ENCODE assay signal across 17 cellular contexts in genomic region chr12:27020761-27021160, GRCh38. TPM values are rescaled to one million over a fixed set of nuclear protein-coding genes. Genes with fewer than 3 reads are reported as not detected.
DNase-seq lines count a peak whose midpoint lies in the region; ATAC-seq and TF ChIP-seq lines count a peak whose summit lies in the region.
"Had no signal": no experiment of that assay in that cellular context is flagged by ENCODE, and none has a peak within 500 bp of the region (broad histone marks: within the 10 kb centered on the region; RNA-seq: fewer than 3 reads in every experiment).

No MANE protein-coding gene starts in this region.

- H3K27me3 ChIP-seq in right lobe of liver, result no peaks in the 10 kb centered on the region

- DNase-seq in activated naive CD8-positive, alpha-beta T cell treated with anti-CD3 and anti-CD28 coated beads for 36 hours, result no peak
- DNase-seq in activated T-helper 1 cell treated with anti-CD3 and anti-CD28 coated beads, Interleukin-12 subunit alpha, Interleukin-12 subunit beta, Interleukin-2, Interleukin-4 antibody, amounts not matched to agents 30 ng/mL and 10 ng/mL and 1 ng/mL, durations not matched to agents 14 hours and 24 hours and 36 hours (ENCODE audit: low spot score), result no peak
- DNase-seq in naive B cell, result no peak
- DNase-seq in stimulated activated CD4-positive, alpha-beta T cell treated with anti-CD3 and anti-CD28 coated beads, Interleukin-12 subunit alpha, Interleukin-12 subunit beta, amount 100 ng/mL, for 4 hours, result no peak
- DNase-seq in cerebellar cortex (ENCODE audit: low spot score), result no peak
- no peak for DNase-seq in right lobe of liver
- DNase-seq: Calu3, H9, IMR-90, NCI-H1694 treated with DMSO at 0.1 percent for 48 hours, NCI-H2171, NCI-H446 treated with DMSO at 0.1 percent for 48 hours, NCI-H748 treated with DMSO at 0.1 percent for 48 hours had no signal

- H3K4me1 ChIP-seq in right lobe of liver, result peaks cover 0 to 11% (median 4%) of the 10 kb centered on the region in 4 donors

- H3K9me3 ChIP-seq in right lobe of liver, result no peaks in the 10 kb centered on the region

- H3K4me1 Mint-ChIP-seq in activated naive CD8-positive, alpha-beta T cell (ENCODE audit: low read depth), result peaks cover 44% of the 10 kb centered on the region
- H3K4me1 Mint-ChIP-seq in activated naive CD8-positive, alpha-beta T cell treated with anti-CD3 and anti-CD28 coated beads for 36 hours, result peaks cover 27% of the 10 kb centered on the region
- H3K4me1 Mint-ChIP-seq in activated T-helper 1 cell treated with anti-CD3 and anti-CD28 coated beads, Interleukin-12 subunit alpha, Interleukin-12 subunit beta, Interleukin-2, Interleukin-4 antibody, amounts not matched to agents 30 ng/mL and 10 ng/mL and 1 ng/mL, durations not matched to agents 14 hours and 24 hours and 36 hours (ENCODE audit: low read depth), result peaks cover 61% of the 10 kb centered on the region
- H3K4me1 Mint-ChIP-seq in naive B cell, result peaks cover 27 to 43% (median 30%) of the 10 kb centered on the region in 3 donors

- no peak overlapping the region for H3K4me3 ChIP-seq in right lobe of liver

- H3K9me3 Mint-ChIP-seq in activated naive CD8-positive, alpha-beta T cell (ENCODE audit: low read depth), result no peaks in the 10 kb centered on the region
- H3K9me3 Mint-ChIP-seq in activated naive CD8-positive, alpha-beta T cell treated with anti-CD3 and anti-CD28 coated beads for 36 hours, result no peaks in the 10 kb centered on the region
- no peaks in the 10 kb centered on the region for H3K9me3 Mint-ChIP-seq in activated T-helper 1 cell treated with anti-CD3 and anti-CD28 coated beads, Interleukin-12 subunit alpha, Interleukin-12 subunit beta, Interleukin-2, Interleukin-4 antibody, amounts not matched to agents 30 ng/mL and 10 ng/mL and 1 ng/mL, durations not matched to agents 14 hours and 24 hours and 36 hours
- no peaks in the 10 kb centered on the region for H3K9me3 Mint-ChIP-seq in naive B cell
- H3K9me3 Mint-ChIP-seq: H9 had no signal

- WGBS in right lobe of liver (ENCODE audit: insufficient coverage, low coverage, low lambda C conversion rate, missing lambda C conversion rate), result 83% methylated on average over 1 of the region's 2 CpGs

- intact Hi-C loops in activated T-helper 1 cell treated with anti-CD3 and anti-CD28 coated beads, Interleukin-12 subunit alpha, Interleukin-12 subunit beta, Interleukin-2, Interleukin-4 antibody, amounts not matched to agents 30 ng/mL and 10 ng/mL and 1 ng/mL, durations not matched to agents 14 hours and 24 hours and 36 hours (cut with micrococcal nuclease), result loop anchor here (5.0 kb wide), 4 partner anchors 92 to 802 kb away; no protein-coding TSS in a partner anchor
- intact Hi-C loops in right lobe of liver (cut with DNase I), result no loop called here

- H3K27ac ChIP-seq in right lobe of liver, result no peak overlapping the region
- H3K27ac ChIP-seq: C4-2B, RWPE1 had no signal

- no peak for TF ChIP-seq POLR2A in right lobe of liver (IDR thresholded peaks at IDR 0.05)

- H3K36me3 Mint-ChIP-seq in activated naive CD8-positive, alpha-beta T cell, result no peaks in the 10 kb centered on the region
- H3K36me3 Mint-ChIP-seq in activated naive CD8-positive, alpha-beta T cell treated with anti-CD3 and anti-CD28 coated beads for 36 hours, result peaks cover 2% of the 10 kb centered on the region
- peaks cover 6% of the 10 kb centered on the region for H3K36me3 Mint-ChIP-seq in activated T-helper 1 cell treated with anti-CD3 and anti-CD28 coated beads, Interleukin-12 subunit alpha, Interleukin-12 subunit beta, Interleukin-2, Interleukin-4 antibody, amounts not matched to agents 30 ng/mL and 10 ng/mL and 1 ng/mL, durations not matched to agents 14 hours and 24 hours and 36 hours (ENCODE audit: low read depth)
- peaks cover 8 to 10% of the 10 kb centered on the region in 2 donors for H3K36me3 Mint-ChIP-seq in naive B cell

- peak overlapping the region; percentile 44 for H3K4me3 Mint-ChIP-seq in activated naive CD8-positive, alpha-beta T cell
- no peak overlapping the region for H3K4me3 Mint-ChIP-seq in activated naive CD8-positive, alpha-beta T cell treated with anti-CD3 and anti-CD28 coated beads for 36 hours
- H3K4me3 Mint-ChIP-seq in activated T-helper 1 cell treated with anti-CD3 and anti-CD28 coated beads, Interleukin-12 subunit alpha, Interleukin-12 subunit beta, Interleukin-2, Interleukin-4 antibody, amounts not matched to agents 30 ng/mL and 10 ng/mL and 1 ng/mL, durations not matched to agents 14 hours and 24 hours and 36 hours, result peak overlapping the region; percentile 29
- H3K4me3 Mint-ChIP-seq in naive B cell, result peak overlapping the region in 6 of 8 donors; percentile 1 to 82 (median 24)

- no peak for TF ChIP-seq CTCF in right lobe of liver (IDR thresholded peaks at IDR 0.05)

- ATAC-seq in naive B cell (ENCODE audit: low read depth in 2 of 2), result no peak
- no peak for ATAC-seq in GM21717 (IDR thresholded peaks at IDR 0.05; ENCODE audit: unreplicated experiment)
- ATAC-seq in right lobe of liver, result no peak

- H3K36me3 ChIP-seq in right lobe of liver, result no peaks in the 10 kb centered on the region

- H3K27ac Mint-ChIP-seq in activated naive CD8-positive, alpha-beta T cell, result no peak overlapping the region
- no peak overlapping the region for H3K27ac Mint-ChIP-seq in activated naive CD8-positive, alpha-beta T cell treated with anti-CD3 and anti-CD28 coated beads for 36 hours
- no peak overlapping the region for H3K27ac Mint-ChIP-seq in activated T-helper 1 cell treated with anti-CD3 and anti-CD28 coated beads, Interleukin-12 subunit alpha, Interleukin-12 subunit beta, Interleukin-2, Interleukin-4 antibody, amounts not matched to agents 30 ng/mL and 10 ng/mL and 1 ng/mL, durations not matched to agents 14 hours and 24 hours and 36 hours
- no peak overlapping the region for H3K27ac Mint-ChIP-seq in naive B cell
- H3K27ac Mint-ChIP-seq: H9 had no signal

- no peaks in the 10 kb centered on the region for H3K27me3 Mint-ChIP-seq in activated naive CD8-positive, alpha-beta T cell
- H3K27me3 Mint-ChIP-seq in activated naive CD8-positive, alpha-beta T cell treated with anti-CD3 and anti-CD28 coated beads for 36 hours, result no peaks in the 10 kb centered on the region
- peaks cover 4% of the 10 kb centered on the region for H3K27me3 Mint-ChIP-seq in activated T-helper 1 cell treated with anti-CD3 and anti-CD28 coated beads, Interleukin-12 subunit alpha, Interleukin-12 subunit beta, Interleukin-2, Interleukin-4 antibody, amounts not matched to agents 30 ng/mL and 10 ng/mL and 1 ng/mL, durations not matched to agents 14 hours and 24 hours and 36 hours (ENCODE audit: insufficient read depth)
- no peaks in the 10 kb centered on the region for H3K27me3 Mint-ChIP-seq in naive B cell

RNA-seq across cellular contexts. Expression of gene MED21, which starts 1.6 kb away (rescaled TPM):
- 10 to 100 TPM; 27.8 to 29.3 TPM for total RNA-seq in activated naive CD8-positive, alpha-beta T cell treated with anti-CD3 and anti-CD28 coated beads for 36 hours
- 28.9 and 34.1 TPM in 2 replicates for total RNA-seq in activated T-helper 1 cell treated with anti-CD3 and anti-CD28 coated beads, Interleukin-12 subunit alpha, Interleukin-12 subunit beta, Interleukin-2, Interleukin-4 antibody, amounts not matched to agents 30 ng/mL and 10 ng/mL and 1 ng/mL, durations not matched to agents 14 hours and 24 hours and 36 hours
- 10 to 100 TPM; 14.6 to 30.2 (median 25.2) TPM for polyA plus RNA-seq in naive B cell (ENCODE audit: low read depth in 6 of 6)
- 10 to 100 TPM; 14.7 to 26.8 (median 20.6) TPM for total RNA-seq in right lobe of liver

RNA-seq across cellular contexts. Expression of gene TM7SF3, which starts 6.6 kb away (rescaled TPM):
- 10 to 100 TPM; 32.4 to 33.6 TPM for total RNA-seq in activated naive CD8-positive, alpha-beta T cell treated with anti-CD3 and anti-CD28 coated beads for 36 hours
- 43.5 and 47.0 TPM in 2 replicates for total RNA-seq in activated T-helper 1 cell treated with anti-CD3 and anti-CD28 coated beads, Interleukin-12 subunit alpha, Interleukin-12 subunit beta, Interleukin-2, Interleukin-4 antibody, amounts not matched to agents 30 ng/mL and 10 ng/mL and 1 ng/mL, durations not matched to agents 14 hours and 24 hours and 36 hours
- polyA plus RNA-seq in naive B cell (ENCODE audit: low read depth in 6 of 6), result 10 to 100 TPM; 41.7 to 94.0 (median 56.9) TPM
- total RNA-seq in right lobe of liver, result 10 to 100 TPM; 38.4 to 75.1 (median 62.8) TPM
